25 cellular contexts compared by ENCODE assay signal in genomic region chr2:218785103-218785502, GRCh38. TPM values are rescaled to one million over a fixed set of nuclear protein-coding genes. Genes with fewer than 3 reads are reported as not detected.
"Had no signal": no experiment of that assay in that cellular context is flagged by ENCODE, and none has a peak within 500 bp of the region (broad histone marks: within the 10 kb centered on the region; RNA-seq: fewer than 3 reads in every experiment).

No MANE protein-coding gene starts in this region.

- DNase-seq: activated CD4-positive, alpha-beta memory T cell treated with anti-CD3 and anti-CD28 coated beads for 36 hours; activated CD4-positive, alpha-beta T cell treated with anti-CD3 and anti-CD28 coated beads for 48 hours; activated effector memory CD4-positive, alpha-beta T cell treated with Interleukin-2 at 50 U/mL for 16 hours; activated naive CD4-positive, alpha-beta T cell treated with anti-CD3 and anti-CD28 coated beads for 36 hours; activated naive CD8-positive, alpha-beta T cell treated with anti-CD3 and anti-CD28 coated beads, Interleukin-2, amount 10 ng/mL, durations not matched to agents 7 days and 5 days; activated T-cell treated with anti-CD3 and anti-CD28 coated beads, Interleukin-2, amount 50 U/mL, for 48 hours; amniotic stem cell; foreskin keratinocyte; immature natural killer cell; left lung; mammary epithelial cell; nephron progenitor cell; nucleus accumbens; stimulated activated CD4-positive, alpha-beta T cell treated with anti-CD3 and anti-CD28 coated beads, Interleukin-4, amount 100 ng/mL, for 24 hours; stimulated activated naive CD8-positive, alpha-beta T cell treated with anti-CD3 and anti-CD28 coated beads, Interleukin-15, Interleukin-2, amounts not matched to agents 100 U/mL and 50 U/mL, for 24 hours; T-cell; uterus had no signal

- H3K4me1 ChIP-seq: foreskin keratinocyte, parathyroid adenoma, uterus had no signal

- H3K36me3 ChIP-seq: left lung, uterus had no signal

- H3K27me3 ChIP-seq: tibial nerve, uterus had no signal

- H2AFZ ChIP-seq: parathyroid adenoma had no signal

- H3K9me3 ChIP-seq: left lung, uterus had no signal

- H3K27ac ChIP-seq: coronary artery, foreskin keratinocyte, left lung, parathyroid adenoma, uterus had no signal

- H3K4me3 ChIP-seq: coronary artery, tibial nerve, uterus had no signal

RNA-seq across cellular contexts. Expression of gene CYP27A1, which starts 3.2 kb away (rescaled TPM):
- total RNA-seq: activated naive CD4-positive, alpha-beta T cell treated with anti-CD3 and anti-CD28 coated beads for 36 hours had no signal

RNA-seq across cellular contexts. Expression of gene PRKAG3, which starts 46.5 kb away (rescaled TPM):
- total RNA-seq: activated CD4-positive, alpha-beta memory T cell treated with anti-CD3 and anti-CD28 coated beads for 36 hours; activated naive CD4-positive, alpha-beta T cell treated with anti-CD3 and anti-CD28 coated beads for 36 hours; activated naive CD8-positive, alpha-beta T cell treated with anti-CD3 and anti-CD28 coated beads, Interleukin-2, amount 10 ng/mL, durations not matched to agents 7 days and 5 days; bronchial epithelial cell; foreskin keratinocyte; kidney epithelial cell; left lung; mammary epithelial cell; pulmonary artery endothelial cell; subcutaneous adipose tissue; T-cell; tibial nerve; uterus; WTC11 had no signal
- polyA plus RNA-seq: foreskin keratinocyte, immature natural killer cell, mammary epithelial cell had no signal
